In genomic region chr4:85681194-85681803, GRCh38 we compare ENCODE assay signal across 9 cellular contexts.
DNase-seq lines count a peak whose midpoint lies in the region; ATAC-seq and TF ChIP-seq lines count a peak whose summit lies in the region.
"Had no signal": no experiment of that assay in that cellular context is flagged by ENCODE, and none has a peak within 500 bp of the region (broad histone marks: within the 10 kb centered on the region; RNA-seq: fewer than 3 reads in every experiment).

No MANE protein-coding gene starts in this region.

- POLR2A ChIA-PET in A673 (lab: Charles Lee; ENCODE audit: low non-redundant PET), result no interaction called here

- H3K27ac ChIP-seq in A673 (ENCODE audit: low read depth, low read length, poor library complexity, severe bottlenecking) (peak overlapping the region; percentile 69), angular gyrus (ENCODE audit: low read depth, low read length) (peak overlapping the region; percentile 34)

- CTCF ChIA-PET in A673 (lab: Charles Lee), result no interaction called here

- H3K4me3 ChIP-seq in A673 (ENCODE audit: low read depth, low read length, poor library complexity, severe bottlenecking), result no peak overlapping the region

- intact Hi-C loops in A673 (cut with micrococcal nuclease; ENCODE audit: unreplicated experiment), result no loop called here

- DNase-seq in A673 (ENCODE audit: low spot score), result peak; percentile 80
- no peak for DNase-seq in left lobe of liver (ENCODE audit: low spot score)
- DNase-seq in cerebellum (ENCODE audit: low spot score), result no peak
- no peak for DNase-seq in activated effector memory CD4-positive, alpha-beta T cell treated with anti-CD3 and anti-CD28 coated beads, Interleukin-2, amount 50 U/mL, for 16 hours
- DNase-seq: DMS 273 treated with DMSO at 0.1 percent for 48 hours had no signal

- H3K36me3 ChIP-seq in A673 (ENCODE audit: insufficient read depth, low read length, poor library complexity, severe bottlenecking), result no peaks in the 10 kb centered on the region

- ATAC-seq in HG03095 (IDR thresholded peaks at IDR 0.05; ENCODE audit: unreplicated experiment), result peak; percentile 52
- peak; percentile 56 for ATAC-seq in left lobe of liver
- no peak for ATAC-seq in HG03135 (IDR thresholded peaks at IDR 0.05; ENCODE audit: unreplicated experiment)
- no peak for ATAC-seq in HG02884 (IDR thresholded peaks at IDR 0.05; ENCODE audit: unreplicated experiment)

- no peaks in the 10 kb centered on the region for H3K9me3 ChIP-seq in A673 (ENCODE audit: low read depth, low read length, poor library complexity, severe bottlenecking)

- no peak for TF ChIP-seq CTCF in A673 (conservative IDR thresholded peaks at IDR 0.05; ENCODE audit: low read depth, low read length)

- no peaks in the 10 kb centered on the region for H3K27me3 ChIP-seq in A673 (replicated peaks; ENCODE audit: insufficient read depth, low read depth, low read length, poor library complexity)

- no TSS peak for BruUV-seq in A673 (replicated peaks; lab: Mats Ljungman, UMichigan)

- H3K4me1 ChIP-seq in A673 (ENCODE audit: insufficient read depth, low read length, poor library complexity, severe bottlenecking), result peaks cover 16% of the 10 kb centered on the region

Comparison
In these comparisons a context has a peak if more than half of its experiments do, and no peak if none do; other contexts are left out.
1. ATAC-seq: peak in HG03095 (single experiment) and left lobe of liver (single experiment); none in HG03135 (single experiment) and HG02884 (single experiment).